ENCODE assay signal across 1 cellular context in genomic region chr6:6633898-6634734, GRCh38.
TF ChIP-seq lines count a peak whose summit lies in the region.

No MANE protein-coding gene starts in this region.

TF ChIP-seq in SK-N-SH treated with all-trans-retinoic acid at 6 μM for 48 hours, 23 proteins besides CTCF, POLR2A, EP300 and RAD21 (continued from another document):
- no peak for TF ChIP-seq TCF4 (CRISPR knock-in tag; IDR thresholded peaks at IDR 0.05; ENCODE audit: borderline replicate concordance)
- no peak for TF ChIP-seq CSRNP3 (CRISPR knock-in tag; IDR thresholded peaks at IDR 0.05)
- no peak for TF ChIP-seq PATZ1 (CRISPR knock-in tag; IDR thresholded peaks at IDR 0.05; ENCODE audit: borderline replicate concordance)
- no peak for TF ChIP-seq ZNF70 (CRISPR knock-in tag; IDR thresholded peaks at IDR 0.05)
- TF ChIP-seq SNAI2 (CRISPR knock-in tag; IDR thresholded peaks at IDR 0.05): no peak
